19 cellular contexts compared by ENCODE assay signal in genomic region chr12:64582111-64582510, GRCh38. TPM values are rescaled to one million over a fixed set of nuclear protein-coding genes. Genes with fewer than 3 reads are reported as not detected.
A peak's percentile ranks its signal among the peaks of the same experiment; 100 is the strongest.
DNase-seq lines count a peak whose midpoint lies in the region; ATAC-seq and TF ChIP-seq lines count a peak whose summit lies in the region.
"Had no signal": no experiment of that assay in that cellular context is flagged by ENCODE, and none has a peak within 500 bp of the region (broad histone marks: within the 10 kb centered on the region; RNA-seq: fewer than 3 reads in every experiment).

No MANE protein-coding gene starts in this region.

- no peaks in the 10 kb centered on the region for H3K9me3 ChIP-seq in Loucy (ENCODE audit: insufficient read depth, low read depth, low read length)
- H3K9me3 ChIP-seq in thoracic aorta: no peaks in the 10 kb centered on the region
- H3K9me3 ChIP-seq: SJSA1 had no signal

- H3K27me3 ChIP-seq in Loucy (ENCODE audit: insufficient read depth, low read length, poor library complexity, severe bottlenecking) (no peaks in the 10 kb centered on the region), thoracic aorta (replicated peaks; ENCODE audit: insufficient read depth) (no peaks in the 10 kb centered on the region)
- H3K27me3 ChIP-seq: SJSA1 had no signal

- H3K4me3 ChIP-seq in Loucy (ENCODE audit: low read length, poor library complexity, severe bottlenecking) (no peak overlapping the region), thoracic aorta (peak overlapping the region; percentile 17)
- H3K4me3 ChIP-seq: SJSA1 had no signal

- no peaks in the 10 kb centered on the region for H3K36me3 ChIP-seq in Loucy (ENCODE audit: insufficient read depth, low read length)
- H3K36me3 ChIP-seq in thoracic aorta: no peaks in the 10 kb centered on the region
- H3K36me3 ChIP-seq: SJSA1 had no signal

- no peak for ATAC-seq in naive thymus-derived CD8-positive, alpha-beta T cell
- ATAC-seq in thoracic aorta (ENCODE audit: insufficient number of reproducible peaks, low FRiP score, low read depth) (no peak), WTC11 (no peak)

- H3K4me3 Mint-ChIP-seq in activated naive CD4-positive, alpha-beta T cell treated with anti-CD3 and anti-CD28 coated beads, Interleukin-2, amount 50 U/mL, for 24 hours: no peak overlapping the region
- peak overlapping the region in 4 of 10 donors; percentile 14 to 82 (median 45) for H3K4me3 Mint-ChIP-seq in naive thymus-derived CD8-positive, alpha-beta T cell
- no peak overlapping the region for H3K4me3 Mint-ChIP-seq in WTC11
- H3K4me3 Mint-ChIP-seq: B cell had no signal

- H3F3A ChIP-seq in Loucy (ENCODE audit: low read depth): no peaks in the 10 kb centered on the region

- POLR2A ChIA-PET in naive thymus-derived CD8-positive, alpha-beta T cell (lab: Charles Lee): interaction anchor here (2.6 to 2.8 kb wide), 2 partner anchors 10 to 28 kb away, joined by 12 to 39 read pairs; partner anchors contain the start of gene RASSF3
- POLR2A ChIA-PET in WTC11 (lab: Charles Lee): no interaction called here

- no peak overlapping the region for H3K9ac ChIP-seq in Loucy (ENCODE audit: low read depth, low read length, poor library complexity, severe bottlenecking)

- no peak for DNase-seq in activated naive CD4-positive, alpha-beta T cell treated with Interleukin-2 at 50 U/mL for 16 hours
- no peak for DNase-seq in naive thymus-derived CD8-positive, alpha-beta T cell
- DNase-seq in thoracic aorta (ENCODE audit: low spot score) (no peak), NCI-H1930 (lab: John Stamatoyannopoulos, UW) (no peak), WTC11 (ENCODE audit: low spot score) (no peak), T-helper 9 cell (no peak)
- DNase-seq: DND-41; HCEC 1CT; Kasumi-1; NCI-H187; NCI-H69; NK-92 treated with Interleukin-12 subunit alpha and Interleukin-12 subunit beta, amount 100 ng/mL, for 24 hours had no signal

- H3K4me1 ChIP-seq in Loucy (ENCODE audit: insufficient read depth, low read length, poor library complexity, severe bottlenecking) (peaks cover 13% of the 10 kb centered on the region), thoracic aorta (ENCODE audit: control insufficient read depth in 1 of 2, low read depth in 2 of 2) (peaks cover 4 to 20% of the 10 kb centered on the region in 2 donors)
- H3K4me1 ChIP-seq: SJSA1 had no signal

- CTCF ChIA-PET in WTC11 (lab: Charles Lee): interaction anchor here (0.9 kb wide), 2 partner anchors 10 to 116 kb away, joined by 3 to 4 read pairs; no protein-coding TSS in a partner anchor

- H3K36me3 Mint-ChIP-seq in activated naive CD4-positive, alpha-beta T cell treated with anti-CD3 and anti-CD28 coated beads, Interleukin-2, amount 50 U/mL, for 24 hours: no peaks in the 10 kb centered on the region
- H3K36me3 Mint-ChIP-seq in naive thymus-derived CD8-positive, alpha-beta T cell: no peaks in the 10 kb centered on the region
- H3K36me3 Mint-ChIP-seq in WTC11: no peaks in the 10 kb centered on the region
- H3K36me3 Mint-ChIP-seq: CD8-positive, alpha-beta memory T cell had no signal

- no peaks in the 10 kb centered on the region for H4K20me1 ChIP-seq in Loucy (ENCODE audit: insufficient read depth, low read length, poor library complexity, severe bottlenecking)

- H3K27ac ChIP-seq in thoracic aorta: no peak overlapping the region
- H3K27ac ChIP-seq: 22Rv1, RWPE1, SJSA1 had no signal

- no peaks in the 10 kb centered on the region for H3K9me3 Mint-ChIP-seq in activated naive CD4-positive, alpha-beta T cell treated with anti-CD3 and anti-CD28 coated beads, Interleukin-2, amount 50 U/mL, for 24 hours
- H3K9me3 Mint-ChIP-seq in naive thymus-derived CD8-positive, alpha-beta T cell: no peaks in the 10 kb centered on the region
- no peaks in the 10 kb centered on the region for H3K9me3 Mint-ChIP-seq in WTC11
- H3K9me3 Mint-ChIP-seq: CD8-positive, alpha-beta memory T cell had no signal

- no peaks in the 10 kb centered on the region for H3K79me2 ChIP-seq in Loucy (ENCODE audit: insufficient read depth, low read length)

- H3K4me2 ChIP-seq in Loucy (ENCODE audit: low read depth, low read length, poor library complexity, severe bottlenecking): no peak overlapping the region

- peak overlapping the region; percentile 59; the same call in 1 of the 2 replicates for H2AFZ ChIP-seq in Loucy (ENCODE audit: low read length)

- H3K27ac Mint-ChIP-seq in activated naive CD4-positive, alpha-beta T cell treated with anti-CD3 and anti-CD28 coated beads, Interleukin-2, amount 50 U/mL, for 24 hours: peak overlapping the region; percentile 67
- peak overlapping the region in 9 of 10 donors; percentile 7 to 91 (median 64) for H3K27ac Mint-ChIP-seq in naive thymus-derived CD8-positive, alpha-beta T cell
- no peak overlapping the region for H3K27ac Mint-ChIP-seq in WTC11
- H3K27ac Mint-ChIP-seq: B cell; CD8-positive, alpha-beta memory T cell had no signal

- H3K4me1 Mint-ChIP-seq in activated naive CD4-positive, alpha-beta T cell treated with anti-CD3 and anti-CD28 coated beads, Interleukin-2, amount 50 U/mL, for 24 hours: peaks cover 29% of the 10 kb centered on the region
- H3K4me1 Mint-ChIP-seq in naive thymus-derived CD8-positive, alpha-beta T cell: peaks cover 16 to 33% (median 30%) of the 10 kb centered on the region in 4 donors
- H3K4me1 Mint-ChIP-seq in WTC11: peaks cover 27% of the 10 kb centered on the region

- TF ChIP-seq CTCF in Loucy (conservative IDR thresholded peaks at IDR 0.05; ENCODE audit: low read length) (no peak), thoracic aorta (IDR thresholded peaks at IDR 0.05) (no peak), WTC11 (IDR thresholded peaks at IDR 0.05) (no peak)

- no peaks in the 10 kb centered on the region for H3K27me3 Mint-ChIP-seq in activated naive CD4-positive, alpha-beta T cell treated with anti-CD3 and anti-CD28 coated beads, Interleukin-2, amount 50 U/mL, for 24 hours
- H3K27me3 Mint-ChIP-seq in naive thymus-derived CD8-positive, alpha-beta T cell: no peaks in the 10 kb centered on the region
- peaks cover 30% of the 10 kb centered on the region for H3K27me3 Mint-ChIP-seq in WTC11 (ENCODE audit: low read depth)

- no peaks in the 10 kb centered on the region for H3K9me2 ChIP-seq in Loucy (replicated peaks; ENCODE audit: low read depth, low read length)

TF ChIP-seq in WTC11, 78 proteins besides CTCF, POLR2A, EP300 and RAD21 (continues in another document):
- no peak for TF ChIP-seq ZNF532 (CRISPR knock-in tag; IDR thresholded peaks at IDR 0.05; ENCODE audit: borderline replicate concordance)
- no peak for TF ChIP-seq ZSCAN18 (CRISPR knock-in tag; IDR thresholded peaks at IDR 0.05)
- TF ChIP-seq ATF1 (CRISPR knock-in tag; IDR thresholded peaks at IDR 0.05): no peak
- TF ChIP-seq USF2 (CRISPR knock-in tag; IDR thresholded peaks at IDR 0.05): no peak
- no peak for TF ChIP-seq MYBL2 (CRISPR knock-in tag; IDR thresholded peaks at IDR 0.05)
- TF ChIP-seq PRRX2 (CRISPR knock-in tag; IDR thresholded peaks at IDR 0.05): no peak

RNA-seq across cellular contexts. Expression of gene RASSF3, which starts 28.2 kb away (rescaled TPM):
- total RNA-seq in naive thymus-derived CD8-positive, alpha-beta T cell: 100 to 1,000 TPM; 172 to 177 TPM
- polyA plus RNA-seq in naive thymus-derived CD8-positive, alpha-beta T cell: 1 to 10 TPM; 5.5 to 7.8 (median 5.7) TPM
- 100 to 1,000 TPM; 126 to 149 TPM for total RNA-seq in thoracic aorta
- total RNA-seq in WTC11 (2021): 45.2 to 54.7 TPM (median 50.2 TPM) in 3 replicates
